Comparison of ENCODE assay signal across 8 cellular contexts in genomic region chr22:37045958-37046357, GRCh38. TPM values are rescaled to one million over a fixed set of nuclear protein-coding genes. Genes with fewer than 3 reads are reported as not detected.
DNase-seq lines count a peak whose midpoint lies in the region; ATAC-seq and TF ChIP-seq lines count a peak whose summit lies in the region.

No MANE protein-coding gene starts in this region.

- H3K27me3 ChIP-seq in HCT116 (ENCODE audit: insufficient read depth, low read length), result no peaks in the 10 kb centered on the region

- intact Hi-C loops in HCT116 (cut with micrococcal nuclease), result loop anchor here (2.0 kb wide), 1 partner anchor 499 kb away; no protein-coding TSS in a partner anchor

- RAD21 ChIA-PET in HCT116 (lab: Charles Lee; ENCODE audit: low non-redundant PET in 1 of 2, low total read pairs in 2 of 2, uncharacterized antibody in 2 of 2, unreplicated experiment in 2 of 2), result no interaction called here

- no peak overlapping the region for H2AFZ ChIP-seq in HCT116 (ENCODE audit: low read depth, low read length, poor library complexity, severe bottlenecking)

- peak; percentile 46 to 78 (median 66); a peak in 5 of 6 replicates for TF ChIP-seq CTCF in HCT116 (IDR thresholded peaks at IDR 0.05 in 2 of 3, conservative IDR thresholded peaks at IDR 0.05 in 1 of 3; ENCODE audit: borderline replicate concordance in 1 of 3, insufficient read depth in 1 of 3, low read depth in 2 of 3, low read length in 2 of 3)

- peak; percentile 30 for DNase-seq in CD1c-positive myeloid dendritic cell (ENCODE audit: extremely low spot score)
- DNase-seq in HCT116 (ENCODE audit: low read depth, low spot score), result no peak
- peak; percentile 65 for DNase-seq in amniotic epithelial cell (ENCODE audit: low read depth)
- peak; percentile 53 for DNase-seq in left kidney (ENCODE audit: low read depth, low spot score)
- DNase-seq in Ammon's horn (ENCODE audit: low spot score), result no peak
- no peak for DNase-seq in effector CD8-positive, alpha-beta T cell (lab: John Stamatoyannopoulos, UW)

- peaks cover 6 to 28% of the 10 kb centered on the region in 2 experiments; a peak in 3 of 4 replicates for H3K4me1 ChIP-seq in HCT116 (ENCODE audit: control insufficient read depth in 1 of 2, insufficient read depth in 2 of 2, low read length in 2 of 2)

- H3K4me3 ChIP-seq in HCT116 (replicated peaks in 1 of 2; ENCODE audit: low read depth in 1 of 2, low read length in 2 of 2), result no peak overlapping the region

- CTCF ChIA-PET in HCT116 (lab: Charles Lee), result interaction anchor here (0.7 to 4.1 kb wide), 7 partner anchors 13 to 270 kb away, joined by 3 to 33 read pairs (median 5); partner anchors contain the start of gene IFT27

- POLR2A ChIA-PET in HCT116 (lab: Charles Lee), result no interaction called here

- TF ChIP-seq POLR2A in HCT116 (IDR thresholded peaks at IDR 0.05; ENCODE audit: borderline replicate concordance, extremely low read depth, insufficient read depth, insufficient read length), result no peak

- no peaks in the 10 kb centered on the region for H3K36me3 ChIP-seq in HCT116 (ENCODE audit: control insufficient read depth in 1 of 2, insufficient read depth in 2 of 2, low read length in 2 of 2)

- no peak for ATAC-seq in HCT116
- ATAC-seq in GM19455 (IDR thresholded peaks at IDR 0.05; ENCODE audit: unreplicated experiment), result no peak
- ATAC-seq in HG02885 (IDR thresholded peaks at IDR 0.05; ENCODE audit: poor library complexity, unreplicated experiment), result no peak

- H3K79me2 ChIP-seq in HCT116 (ENCODE audit: insufficient read depth, low read length), result no peaks in the 10 kb centered on the region

- H3K27ac ChIP-seq in HCT116 (ENCODE audit: low read depth, low read length), result no peak overlapping the region

- no TSS peak for BruUV-seq in HCT116 (replicated peaks; lab: Mats Ljungman, UMichigan)

- H3K9ac ChIP-seq in HCT116 (ENCODE audit: low read length), result no peak overlapping the region

- H3K9me2 ChIP-seq in HCT116 (ENCODE audit: insufficient read depth), result no peaks in the 10 kb centered on the region

- H4K20me1 ChIP-seq in HCT116 (ENCODE audit: insufficient read depth), result no peaks in the 10 kb centered on the region

- peak; percentile 48; the same call in 1 of the 2 replicates for TF ChIP-seq RAD21 in HCT116 (IDR thresholded peaks at IDR 0.05; ENCODE audit: low read depth)

- no peaks in the 10 kb centered on the region for H3K9me3 ChIP-seq in HCT116 (ENCODE audit: control insufficient read depth in 1 of 2, insufficient read depth in 1 of 2, low read depth in 1 of 2, low read length in 2 of 2)

- no peak overlapping the region for H3K4me2 ChIP-seq in HCT116 (ENCODE audit: low read length)

TF ChIP-seq in HCT116, 20 proteins besides CTCF, POLR2A, EP300 and RAD21:
- TF ChIP-seq CEBPB (IDR thresholded peaks at IDR 0.05; ENCODE audit: low read depth) (no peak), CBX3 (IDR thresholded peaks at IDR 0.05; ENCODE audit: low read depth) (no peak), EZH2phosphoT487 (IDR thresholded peaks at IDR 0.05; ENCODE audit: borderline replicate concordance) (no peak), POLR2AphosphoS5 (IDR thresholded peaks at IDR 0.05; ENCODE audit: low read depth, low read length) (no peak), ELF1 (IDR thresholded peaks at IDR 0.05; ENCODE audit: borderline replicate concordance, low read depth) (no peak), SP1 (IDR thresholded peaks at IDR 0.05; ENCODE audit: low read depth) (no peak), ZFX (IDR thresholded peaks at IDR 0.05) (no peak), JUND (IDR thresholded peaks at IDR 0.05) (no peak)
- TF ChIP-seq, protein P1, sequence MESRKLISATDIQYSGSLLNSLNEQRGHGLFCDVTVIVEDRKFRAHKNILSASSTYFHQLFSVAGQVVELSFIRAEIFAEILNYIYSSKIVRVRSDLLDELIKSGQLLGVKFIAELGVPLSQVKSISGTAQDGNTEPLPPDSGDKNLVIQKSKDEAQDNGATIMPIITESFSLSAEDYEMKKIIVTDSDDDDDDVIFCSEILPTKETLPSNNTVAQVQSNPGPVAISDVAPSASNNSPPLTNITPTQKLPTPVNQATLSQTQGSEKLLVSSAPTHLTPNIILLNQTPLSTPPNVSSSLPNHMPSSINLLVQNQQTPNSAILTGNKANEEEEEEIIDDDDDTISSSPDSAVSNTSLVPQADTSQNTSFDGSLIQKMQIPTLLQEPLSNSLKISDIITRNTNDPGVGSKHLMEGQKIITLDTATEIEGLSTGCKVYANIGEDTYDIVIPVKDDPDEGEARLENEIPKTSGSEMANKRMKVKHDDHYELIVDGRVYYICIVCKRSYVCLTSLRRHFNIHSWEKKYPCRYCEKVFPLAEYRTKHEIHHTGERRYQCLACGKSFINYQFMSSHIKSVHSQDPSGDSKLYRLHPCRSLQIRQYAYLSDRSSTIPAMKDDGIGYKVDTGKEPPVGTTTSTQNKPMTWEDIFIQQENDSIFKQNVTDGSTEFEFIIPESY (IDR thresholded peaks at IDR 0.05; ENCODE audit: extremely low read depth, insufficient replicate concordance, low read length), result no peak
- TF ChIP-seq, protein P2, sequence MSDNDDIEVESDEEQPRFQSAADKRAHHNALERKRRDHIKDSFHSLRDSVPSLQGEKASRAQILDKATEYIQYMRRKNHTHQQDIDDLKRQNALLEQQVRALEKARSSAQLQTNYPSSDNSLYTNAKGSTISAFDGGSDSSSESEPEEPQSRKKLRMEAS (IDR thresholded peaks at IDR 0.05), result no peak
- TF ChIP-seq, protein P3, sequence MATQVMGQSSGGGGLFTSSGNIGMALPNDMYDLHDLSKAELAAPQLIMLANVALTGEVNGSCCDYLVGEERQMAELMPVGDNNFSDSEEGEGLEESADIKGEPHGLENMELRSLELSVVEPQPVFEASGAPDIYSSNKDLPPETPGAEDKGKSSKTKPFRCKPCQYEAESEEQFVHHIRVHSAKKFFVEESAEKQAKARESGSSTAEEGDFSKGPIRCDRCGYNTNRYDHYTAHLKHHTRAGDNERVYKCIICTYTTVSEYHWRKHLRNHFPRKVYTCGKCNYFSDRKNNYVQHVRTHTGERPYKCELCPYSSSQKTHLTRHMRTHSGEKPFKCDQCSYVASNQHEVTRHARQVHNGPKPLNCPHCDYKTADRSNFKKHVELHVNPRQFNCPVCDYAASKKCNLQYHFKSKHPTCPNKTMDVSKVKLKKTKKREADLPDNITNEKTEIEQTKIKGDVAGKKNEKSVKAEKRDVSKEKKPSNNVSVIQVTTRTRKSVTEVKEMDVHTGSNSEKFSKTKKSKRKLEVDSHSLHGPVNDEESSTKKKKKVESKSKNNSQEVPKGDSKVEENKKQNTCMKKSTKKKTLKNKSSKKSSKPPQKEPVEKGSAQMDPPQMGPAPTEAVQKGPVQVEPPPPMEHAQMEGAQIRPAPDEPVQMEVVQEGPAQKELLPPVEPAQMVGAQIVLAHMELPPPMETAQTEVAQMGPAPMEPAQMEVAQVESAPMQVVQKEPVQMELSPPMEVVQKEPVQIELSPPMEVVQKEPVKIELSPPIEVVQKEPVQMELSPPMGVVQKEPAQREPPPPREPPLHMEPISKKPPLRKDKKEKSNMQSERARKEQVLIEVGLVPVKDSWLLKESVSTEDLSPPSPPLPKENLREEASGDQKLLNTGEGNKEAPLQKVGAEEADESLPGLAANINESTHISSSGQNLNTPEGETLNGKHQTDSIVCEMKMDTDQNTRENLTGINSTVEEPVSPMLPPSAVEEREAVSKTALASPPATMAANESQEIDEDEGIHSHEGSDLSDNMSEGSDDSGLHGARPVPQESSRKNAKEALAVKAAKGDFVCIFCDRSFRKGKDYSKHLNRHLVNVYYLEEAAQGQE (IDR thresholded peaks at IDR 0.05; ENCODE audit: low read depth), result no peak

RNA-seq across cellular contexts. Expression of gene KCTD17, which starts 5.6 kb away (rescaled TPM):
- total RNA-seq in HCT116 (2021; ENCODE audit: unreplicated experiment), result 23.4 TPM
- polyA plus RNA-seq in HCT116 (2012), result 21.3 and 24.4 TPM in 2 replicates

RNA-seq across cellular contexts. Expression of gene MPST, which starts 26.4 kb away (rescaled TPM):
- total RNA-seq in HCT116 (2021; ENCODE audit: unreplicated experiment), result 68.6 TPM
- 65.4 and 69.3 TPM in 2 replicates for polyA plus RNA-seq in HCT116 (2012)

RNA-seq across cellular contexts. Expression of gene TST, which starts 26.7 kb away (rescaled TPM):
- 32.1 TPM for total RNA-seq in HCT116 (2021; ENCODE audit: unreplicated experiment)
- polyA plus RNA-seq in HCT116 (2012), result 30.4 and 32.5 TPM in 2 replicates

Comparison
In these comparisons a context has a peak if more than half of its experiments do, and no peak if none do; other contexts are left out.
1. DNase-seq: peak in CD1c-positive myeloid dendritic cell (single experiment), amniotic epithelial cell (single experiment) and left kidney (single experiment); none in HCT116 (single experiment), Ammon's horn (single experiment) and effector CD8-positive, alpha-beta T cell (single experiment).